26 cellular contexts compared by ENCODE assay signal in the genomic region with DNA sequence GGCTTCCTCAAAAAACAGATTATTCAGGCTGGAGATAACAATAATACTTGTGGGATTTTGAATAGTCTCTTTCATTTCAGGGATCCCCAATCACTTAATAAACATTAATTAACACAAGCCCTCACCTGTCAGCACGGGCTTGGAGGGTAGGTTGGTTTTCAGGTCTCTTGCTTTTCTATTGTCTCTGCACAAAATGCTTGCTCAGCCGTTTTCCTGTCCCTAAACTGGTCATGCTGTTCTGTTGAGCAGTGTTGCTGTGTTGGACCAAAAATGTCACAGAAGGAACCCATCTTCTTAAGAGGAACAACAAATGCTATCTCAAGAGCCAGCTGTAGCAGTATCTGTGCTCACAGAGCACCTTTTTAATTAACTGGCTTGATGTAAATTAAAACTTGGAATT.
"Had no signal": no experiment of that assay in that cellular context is flagged by ENCODE, and none has a peak within 500 bp of the region (broad histone marks: within the 10 kb centered on the region; RNA-seq: fewer than 3 reads in every experiment).

No MANE protein-coding gene starts in this region.

- DNase-seq: activated B cell treated with CpG ODN at 0.5 μM for 24 hours; activated CD4-positive, alpha-beta T cell treated with anti-CD3 and anti-CD28 coated beads for 36 hours; activated CD8-positive, alpha-beta memory T cell treated with anti-CD3 and anti-CD28 coated beads, Interleukin-2, amount 10 ng/mL, durations not matched to agents 7 days and 5 days; activated CD8-positive, alpha-beta T cell treated with anti-CD3 and anti-CD28 coated beads, Interleukin-2, amount 10 ng/mL, durations not matched to agents 7 days and 5 days; activated naive CD4-positive, alpha-beta T cell; activated T-cell treated with anti-CD3 and anti-CD28 coated beads for 4 hours; activated T-cell treated with anti-CD3 and anti-CD28 coated beads, Interleukin-2, amount 50 U/mL, for 72 hours; central memory CD4-positive, alpha-beta T cell; endodermal cell; foreskin fibroblast; head of caudate nucleus; hippocampal formation; kidney; left colon; posterior cingulate gyrus; right cardiac atrium; spleen; stimulated activated naive CD4-positive, alpha-beta T cell treated with Interleukin-2 at 50 U/mL for 16 hours; trophoblast cell had no signal

- H3K9me3 ChIP-seq: breast epithelium, spleen, thoracic aorta had no signal

- H3K36me3 Mint-ChIP-seq: activated CD8-positive, alpha-beta memory T cell treated with anti-CD3 and anti-CD28 coated beads, Interleukin-2, amount 10 ng/mL, durations not matched to agents 7 days and 5 days; mesothelial cell of epicardium had no signal

- H3K27ac Mint-ChIP-seq: activated B cell treated with CpG ODN at 0.5 μM for 24 hours; activated CD4-positive, alpha-beta T cell treated with anti-CD3 and anti-CD28 coated beads for 36 hours; activated CD8-positive, alpha-beta memory T cell treated with anti-CD3 and anti-CD28 coated beads, Interleukin-2, amount 10 ng/mL, durations not matched to agents 7 days and 5 days; activated CD8-positive, alpha-beta T cell treated with anti-CD3 and anti-CD28 coated beads, Interleukin-2, amount 10 ng/mL, durations not matched to agents 7 days and 5 days; activated naive CD4-positive, alpha-beta T cell treated with anti-CD3 and anti-CD28 coated beads, Interleukin-2, amount 50 U/mL, for 72 hours; endodermal cell; mesothelial cell of epicardium; natural killer cell treated with Interleukin-12 subunit alpha and Interleukin-12 subunit beta and Interleukin-15 and Interleukin-18, amount 100 ng/mL, for 72 hours had no signal

- H3K4me1 ChIP-seq: breast epithelium had no signal

- H3K4me3 Mint-ChIP-seq: activated B cell treated with CpG ODN at 0.5 μM for 24 hours; activated CD4-positive, alpha-beta T cell treated with anti-CD3 and anti-CD28 coated beads for 36 hours; activated CD8-positive, alpha-beta memory T cell treated with anti-CD3 and anti-CD28 coated beads, Interleukin-2, amount 10 ng/mL, durations not matched to agents 7 days and 5 days; activated CD8-positive, alpha-beta T cell treated with anti-CD3 and anti-CD28 coated beads, Interleukin-2, amount 10 ng/mL, durations not matched to agents 7 days and 5 days; activated T-cell treated with anti-CD3 and anti-CD28 coated beads, Interleukin-2, amount 50 U/mL, for 72 hours; endodermal cell; mesothelial cell of epicardium; natural killer cell treated with Interleukin-12 subunit alpha and Interleukin-12 subunit beta and Interleukin-15 and Interleukin-18, amount 100 ng/mL, for 72 hours had no signal

- H3K27ac ChIP-seq: breast epithelium, spleen, thoracic aorta had no signal

- H3K27me3 Mint-ChIP-seq: natural killer cell treated with Interleukin-12 subunit alpha and Interleukin-12 subunit beta and Interleukin-15 and Interleukin-18, amount 100 ng/mL, for 72 hours had no signal

- ATAC-seq: activated CD4-positive, alpha-beta T cell treated with anti-CD3 and anti-CD28 coated beads for 36 hours; activated CD8-positive, alpha-beta memory T cell treated with anti-CD3 and anti-CD28 coated beads, Interleukin-2, amount 10 ng/mL, durations not matched to agents 7 days and 5 days; activated CD8-positive, alpha-beta T cell treated with anti-CD3 and anti-CD28 coated beads, Interleukin-2, amount 10 ng/mL, durations not matched to agents 7 days and 5 days; activated naive CD4-positive, alpha-beta T cell treated with anti-CD3 and anti-CD28 coated beads, Interleukin-2, amount 50 U/mL, for 72 hours; activated T-cell treated with anti-CD3 and anti-CD28 coated beads, Interleukin-2, amount 50 U/mL, for 72 hours; esophagus mucosa; left colon; natural killer cell treated with Interleukin-12 subunit alpha and Interleukin-12 subunit beta and Interleukin-15 and Interleukin-18, amount 100 ng/mL, for 72 hours; right cardiac atrium had no signal

- H3K36me3 ChIP-seq: breast epithelium, spleen, thoracic aorta had no signal

- H3K9me3 Mint-ChIP-seq: activated B cell treated with CpG ODN at 0.5 μM for 24 hours; endodermal cell; mesothelial cell of epicardium; natural killer cell treated with Interleukin-12 subunit alpha and Interleukin-12 subunit beta and Interleukin-15 and Interleukin-18, amount 100 ng/mL, for 72 hours had no signal

- H3K4me3 ChIP-seq: breast epithelium, spleen, thoracic aorta had no signal

- FAIRE-seq: kidney, urothelium cell line had no signal
